29 cellular contexts compared by ENCODE assay signal in the genomic region with DNA sequence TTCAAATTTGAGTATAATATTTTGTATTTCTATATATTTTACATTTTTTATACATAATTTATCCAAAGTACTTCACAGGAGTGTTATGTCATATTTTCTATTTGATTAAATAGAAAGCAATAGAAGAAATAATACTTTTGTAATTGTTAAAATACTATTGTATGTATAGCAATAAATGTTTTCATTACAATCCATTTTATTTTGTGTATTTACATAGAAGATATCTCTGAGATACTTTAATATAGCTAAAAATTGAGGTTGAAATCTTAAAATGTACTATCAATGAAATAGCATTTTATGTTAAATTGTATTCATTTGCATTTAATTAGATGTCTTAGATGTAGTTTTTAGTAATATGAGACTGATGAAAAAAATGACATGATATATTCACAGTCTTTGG.
"Had no signal": no experiment of that assay in that cellular context is flagged by ENCODE, and none has a peak within 500 bp of the region (broad histone marks: within the 10 kb centered on the region; RNA-seq: fewer than 3 reads in every experiment).

No MANE protein-coding gene starts in this region.

- ATAC-seq: activated CD8-positive, alpha-beta T cell treated with anti-CD3 and anti-CD28 coated beads for 36 hours; activated T-cell treated with anti-CD3 and anti-CD28 coated beads, Interleukin-2, amount 50 U/mL, for 72 hours; activated T-helper 17 cell treated with anti-CD3 and anti-CD28 coated beads, Interleukin-2, amount 50 U/mL, for 72 hours; Right ventricle myocardium inferior had no signal

- H3K4me1 ChIP-seq: Peyer's patch had no signal

- DNase-seq: activated CD4-positive, alpha-beta T cell treated with anti-CD3 and anti-CD28 coated beads, Interleukin-2, amount 10 ng/mL, durations not matched to agents 24 days and 14 days; activated CD4-positive, alpha-beta T cell treated with anti-CD3 and anti-CD28 coated beads, Interleukin-2, amount 50 U/mL, for 4 hours; activated CD8-positive, alpha-beta T cell treated with anti-CD3 and anti-CD28 coated beads for 36 hours; activated effector memory CD4-positive, alpha-beta T cell treated with anti-CD3 and anti-CD28 coated beads, Interleukin-2, amount 50 U/mL, for 16 hours; activated naive CD4-positive, alpha-beta T cell; activated naive CD4-positive, alpha-beta T cell treated with anti-CD3 and anti-CD28 coated beads, Interleukin-2, amount 50 U/mL, for 16 hours; activated naive CD8-positive, alpha-beta T cell treated with anti-CD3 and anti-CD28 coated beads for 36 hours; activated T-cell treated with anti-CD3 and anti-CD28 coated beads, Interleukin-2, amount 50 U/mL, for 1 hour; activated T-cell treated with anti-CD3 and anti-CD28 coated beads, Interleukin-2, amount 50 U/mL, for 72 hours; amniotic stem cell; aorta; brain microvascular endothelial cell; central memory CD4-positive, alpha-beta T cell; NCI-H1105; NCI-H1417 treated with DMSO at 0.1 percent for 48 hours; NCI-H187 treated with DMSO at 0.1 percent for 48 hours; NCI-H2081; NCI-H2171 treated with DMSO at 0.1 percent for 48 hours; NCI-H446 treated with DMSO at 0.1 percent for 48 hours; NCI-H524; Peyer's patch; SIG-M5; SW 1271; T-helper 1 cell; T-helper 2 cell; T-helper 9 cell had no signal

- H3K4me3 Mint-ChIP-seq: activated CD4-positive, alpha-beta T cell treated with anti-CD3 and anti-CD28 coated beads, Interleukin-2, amount 10 ng/mL, durations not matched to agents 24 days and 14 days; activated CD8-positive, alpha-beta T cell treated with anti-CD3 and anti-CD28 coated beads for 36 hours; activated naive CD8-positive, alpha-beta T cell treated with anti-CD3 and anti-CD28 coated beads for 36 hours; activated T-cell treated with anti-CD3 and anti-CD28 coated beads, Interleukin-2, amount 50 U/mL, for 72 hours; activated T-helper 17 cell treated with anti-CD3 and anti-CD28 coated beads, Interleukin-2, amount 50 U/mL, for 72 hours had no signal

- H3K27ac ChIP-seq: brain microvascular endothelial cell, Peyer's patch, RWPE1 had no signal

- H3K9me3 Mint-ChIP-seq: activated CD4-positive, alpha-beta T cell treated with anti-CD3 and anti-CD28 coated beads, Interleukin-2, amount 10 ng/mL, durations not matched to agents 24 days and 14 days had no signal

- H3K36me3 Mint-ChIP-seq: activated naive CD8-positive, alpha-beta T cell treated with anti-CD3 and anti-CD28 coated beads for 36 hours had no signal

- H3K4me3 ChIP-seq: Peyer's patch had no signal

- H3K27ac Mint-ChIP-seq: activated CD4-positive, alpha-beta T cell treated with anti-CD3 and anti-CD28 coated beads, Interleukin-2, amount 10 ng/mL, durations not matched to agents 24 days and 14 days; activated CD8-positive, alpha-beta T cell treated with anti-CD3 and anti-CD28 coated beads for 36 hours; activated naive CD8-positive, alpha-beta T cell treated with anti-CD3 and anti-CD28 coated beads for 36 hours; activated T-cell treated with anti-CD3 and anti-CD28 coated beads, Interleukin-2, amount 50 U/mL, for 72 hours; activated T-helper 17 cell treated with anti-CD3 and anti-CD28 coated beads, Interleukin-2, amount 50 U/mL, for 72 hours had no signal

- H3K9me3 ChIP-seq: Peyer's patch had no signal

- H3K36me3 ChIP-seq: brain microvascular endothelial cell, Peyer's patch had no signal

- H3K27me3 ChIP-seq: brain microvascular endothelial cell, Peyer's patch had no signal

- H3K27me3 Mint-ChIP-seq: activated CD4-positive, alpha-beta T cell treated with anti-CD3 and anti-CD28 coated beads, Interleukin-2, amount 10 ng/mL, durations not matched to agents 24 days and 14 days; activated CD8-positive, alpha-beta T cell treated with anti-CD3 and anti-CD28 coated beads for 36 hours; activated naive CD8-positive, alpha-beta T cell treated with anti-CD3 and anti-CD28 coated beads for 36 hours; activated T-helper 17 cell treated with anti-CD3 and anti-CD28 coated beads, Interleukin-2, amount 50 U/mL, for 72 hours had no signal

- H3K4me1 Mint-ChIP-seq: activated CD4-positive, alpha-beta T cell treated with anti-CD3 and anti-CD28 coated beads, Interleukin-2, amount 10 ng/mL, durations not matched to agents 24 days and 14 days; activated naive CD8-positive, alpha-beta T cell treated with anti-CD3 and anti-CD28 coated beads for 36 hours; activated T-helper 17 cell treated with anti-CD3 and anti-CD28 coated beads, Interleukin-2, amount 50 U/mL, for 72 hours had no signal
